ENCODE assay signal across 10 cellular contexts in the genomic region with DNA sequence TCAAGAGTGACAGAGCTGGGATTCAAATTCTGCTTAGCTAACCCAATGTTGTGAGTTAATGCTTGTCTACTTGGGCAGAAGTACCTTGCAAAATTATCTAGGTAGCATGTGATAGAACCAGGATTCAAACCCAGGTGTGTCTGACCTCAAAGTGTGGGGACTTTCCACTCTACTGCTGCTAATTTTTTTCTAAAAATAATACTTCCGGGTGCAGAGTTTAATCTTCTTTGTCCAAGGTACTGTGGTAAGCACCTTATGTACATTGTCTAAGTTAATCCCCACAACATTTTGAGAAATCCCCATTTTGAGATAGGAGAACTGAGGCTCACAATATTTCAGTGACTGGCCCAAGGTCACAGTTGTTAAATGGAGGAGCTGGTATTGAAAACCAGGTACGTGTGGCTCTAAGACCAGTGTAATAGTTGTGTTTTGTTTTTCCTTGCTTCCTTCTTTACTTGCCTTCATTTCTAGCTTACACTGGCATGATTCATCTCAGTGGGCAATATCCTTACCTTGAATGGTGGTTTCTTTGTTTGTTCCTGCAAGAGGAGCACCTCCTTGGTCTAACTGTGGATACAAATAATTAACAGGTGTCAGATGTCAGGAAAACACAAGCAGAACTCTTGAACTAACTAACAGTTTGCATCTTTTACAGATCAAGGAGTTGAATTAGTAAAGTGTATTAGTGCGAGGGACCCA.
DNase-seq lines count a peak whose midpoint lies in the region; ATAC-seq and TF ChIP-seq lines count a peak whose summit lies in the region.
"Had no signal": no experiment of that assay in that cellular context is flagged by ENCODE, and none has a peak within 500 bp of the region (broad histone marks: within the 10 kb centered on the region; RNA-seq: fewer than 3 reads in every experiment).

No MANE protein-coding gene starts in this region.

- no peak overlapping the region for H3K4me3 ChIP-seq in OCI-LY3 (ENCODE audit: low read length)
- H3K4me3 ChIP-seq: tibial nerve had no signal

- H3K4me1 ChIP-seq in OCI-LY3 (ENCODE audit: low read length) = peaks cover 11% of the 10 kb centered on the region
- H3K4me1 ChIP-seq: tibial nerve had no signal

- H3K79me2 ChIP-seq in OCI-LY3 (ENCODE audit: low read length) = no peaks in the 10 kb centered on the region

- H3K9me3 ChIP-seq in OCI-LY3 (ENCODE audit: insufficient read depth, low read length) = no peaks in the 10 kb centered on the region

- no peak for TF ChIP-seq CTCF in OCI-LY3 (IDR thresholded peaks at IDR 0.05; ENCODE audit: low read depth, low read length)

- H3K4me2 ChIP-seq in OCI-LY3 (ENCODE audit: low read length) = peak overlapping the region; percentile 30

- H3K27me3 ChIP-seq in OCI-LY3 (ENCODE audit: low read depth, low read length) = no peaks in the 10 kb centered on the region
- H3K27me3 ChIP-seq: tibial nerve had no signal

- ATAC-seq in GM18498 (IDR thresholded peaks at IDR 0.05; ENCODE audit: unreplicated experiment) (peak; percentile 62), GM19463 (IDR thresholded peaks at IDR 0.05; ENCODE audit: unreplicated experiment) (peak; percentile 63), HG03025 (IDR thresholded peaks at IDR 0.05; ENCODE audit: low FRiP score, unreplicated experiment) (peak; percentile 60), HG02973 (IDR thresholded peaks at IDR 0.05; ENCODE audit: unreplicated experiment) (no peak), GM21381 (IDR thresholded peaks at IDR 0.05; ENCODE audit: unreplicated experiment) (no peak)

- no peak overlapping the region for H3K9ac ChIP-seq in OCI-LY3 (ENCODE audit: low read length)

- no peak for DNase-seq in stimulated activated CD4-positive, alpha-beta T cell treated with anti-CD3 and anti-CD28 coated beads, Interleukin-1b, Interleukin-23, amount 100 ng/mL, for 48 hours
- no peak for DNase-seq in NOMO-1 treated with dmso at 0.1 percent for 144 hours (lab: John Stamatoyannopoulos, UW; ENCODE audit: unreplicated experiment)
- DNase-seq: NCI-H1436 treated with DMSO at 0.1 percent for 48 hours had no signal

- H3K36me3 ChIP-seq in OCI-LY3 (replicated peaks; ENCODE audit: low read depth, low read length) = no peaks in the 10 kb centered on the region
- H3K36me3 ChIP-seq: tibial nerve had no signal

- H3K27ac ChIP-seq in OCI-LY3 (ENCODE audit: low read length) = 0 out of 2 replicates have a peak overlapping the region, but pooled peaks have one; percentile 11
- H3K27ac ChIP-seq: tibial nerve had no signal

- 0 out of 2 replicates have a peak overlapping the region, but pooled peaks have one; percentile 41 for H2AFZ ChIP-seq in OCI-LY3 (ENCODE audit: low read depth, low read length)

- H4K20me1 ChIP-seq in OCI-LY3 (ENCODE audit: insufficient read depth, low read length) = no peaks in the 10 kb centered on the region

Comparison
In these comparisons a context has a peak if more than half of its experiments do, and no peak if none do; other contexts are left out.
1. ATAC-seq: peak in GM18498 (single experiment), GM19463 (single experiment) and HG03025 (single experiment); none in HG02973 (single experiment) and GM21381 (single experiment).